In the genomic region with DNA sequence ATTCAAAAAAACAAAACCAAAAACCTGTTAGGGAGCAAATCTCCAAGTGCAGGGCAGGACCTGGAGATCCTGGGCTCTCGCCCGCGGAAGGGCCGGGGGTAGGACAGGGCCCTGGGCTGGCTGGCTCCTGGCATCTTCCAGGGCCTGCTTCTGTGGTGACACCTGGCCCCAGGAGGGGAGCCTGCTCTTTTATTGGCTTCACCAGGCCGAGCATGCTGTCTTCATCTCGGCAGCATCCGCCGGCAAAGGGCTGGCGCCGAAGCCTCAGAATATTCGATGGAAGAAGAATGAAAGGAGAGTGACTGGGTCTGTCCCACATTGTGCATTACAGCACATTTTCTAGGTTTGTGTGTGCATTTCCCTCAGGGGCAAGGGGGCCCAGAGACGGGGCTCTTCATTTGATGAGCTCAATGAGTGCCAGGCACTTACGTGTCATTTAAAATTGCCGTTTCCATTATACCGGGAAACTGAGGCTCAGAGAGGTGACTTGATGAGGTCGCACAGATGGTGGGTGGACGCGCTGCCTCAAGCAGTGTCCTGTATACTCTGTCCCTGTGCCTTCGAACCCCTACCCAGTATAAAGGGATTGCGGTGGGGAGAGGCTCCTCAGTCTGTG, we compare ENCODE assay signal across 8 cellular contexts.
DNase-seq lines count a peak whose midpoint lies in the region; ATAC-seq, FAIRE-seq and TF ChIP-seq lines count a peak whose summit lies in the region.

No MANE protein-coding gene starts in this region.

- DNase-seq in CD8-positive, alpha-beta T cell: peak in 1 of 7 experiments; percentile 48
- DNase-seq in LNCaP clone FGC (ENCODE audit: low read depth): no peak
- no peak for DNase-seq in bronchial epithelial cell (ENCODE audit: low read depth)
- peak; percentile 55 for DNase-seq in lower lobe of right lung
- DNase-seq in transverse colon: peak; percentile 22
- DNase-seq in NCI-H187 treated with DMSO at 0.1 percent for 48 hours (lab: John Stamatoyannopoulos, UW): no peak

- no peaks in the 10 kb centered on the region for H3K36me3 Mint-ChIP-seq in CD8-positive, alpha-beta T cell

- in situ Hi-C loops in transverse colon (cut with MboI; ENCODE audit: low pct_ligation_motif_present in 1 of 4, low pct_unique_long_range_greater_than_20kb in 1 of 4, low sequenced_read_pairs in 3 of 4): no loop called here

- peak overlapping the region; percentile 41 for H3K27ac Mint-ChIP-seq in CD8-positive, alpha-beta T cell

- peaks cover 14% of the 10 kb centered on the region for H3K4me1 Mint-ChIP-seq in CD8-positive, alpha-beta T cell (ENCODE audit: low read depth)

- CTCF ChIA-PET in CD8-positive, alpha-beta T cell (lab: Charles Lee): interaction anchor here (0.6 to 1.8 kb wide), 3 partner anchors 11 to 99 kb away, joined by 3 to 8 read pairs (median 3); no protein-coding TSS in a partner anchor

- no peak overlapping the region for H3K27ac ChIP-seq in CD8-positive, alpha-beta T cell (ENCODE audit: low read depth, low read length)
- H3K27ac ChIP-seq in lower lobe of right lung (peak overlapping the region; percentile 100), transverse colon (peak overlapping the region; percentile 97 to 100 (median 99))

- H3K9me3 ChIP-seq in CD8-positive, alpha-beta T cell (ENCODE audit: low read length): no peaks in the 10 kb centered on the region
- H3K9me3 ChIP-seq in lower lobe of right lung: no peaks in the 10 kb centered on the region
- no peaks in the 10 kb centered on the region for H3K9me3 ChIP-seq in transverse colon

- no peak for ATAC-seq in CD8-positive, alpha-beta T cell
- peak; percentile 6 to 24 for ATAC-seq in lower lobe of right lung
- ATAC-seq in GM21529 (IDR thresholded peaks at IDR 0.05; ENCODE audit: unreplicated experiment): no peak
- no peak for ATAC-seq in HG03039 (IDR thresholded peaks at IDR 0.05; ENCODE audit: unreplicated experiment)

- no peak for TF ChIP-seq CTCF in CD8-positive, alpha-beta T cell (IDR thresholded peaks at IDR 0.05)
- no peak for TF ChIP-seq CTCF in LNCaP clone FGC (IDR thresholded peaks at IDR 0.05; ENCODE audit: control insufficient read depth, extremely low read depth, insufficient read depth)
- TF ChIP-seq CTCF in bronchial epithelial cell (IDR thresholded peaks at IDR 0.05; ENCODE audit: insufficient read depth, low read length, severe bottlenecking): no peak
- no peak for TF ChIP-seq CTCF in lower lobe of right lung (IDR thresholded peaks at IDR 0.05)
- no peak for TF ChIP-seq CTCF in transverse colon (IDR thresholded peaks at IDR 0.05)

- intact Hi-C loops in CD8-positive, alpha-beta T cell (cut with DNase I, micrococcal nuclease): loop anchor here in 1 of 2 experiments (5.0 kb wide), 2 partner anchors 339 to 521 kb away; a partner anchor contains a TSS
- intact Hi-C loops in lower lobe of right lung (cut with DNase I) (no loop called here), transverse colon (cut with DNase I; ENCODE audit: low total_unique reads) (loop anchor here (5.0 kb wide), 2 partner anchors 69 to 596 kb away; a partner anchor contains a TSS)

- H3K27me3 ChIP-seq in CD8-positive, alpha-beta T cell (ENCODE audit: insufficient read depth, low read length): no peaks in the 10 kb centered on the region
- no peaks in the 10 kb centered on the region for H3K27me3 ChIP-seq in bronchial epithelial cell (ENCODE audit: control insufficient read depth, insufficient read depth, low read length)
- no peaks in the 10 kb centered on the region for H3K27me3 ChIP-seq in lower lobe of right lung (ENCODE audit: low read depth)
- no peaks in the 10 kb centered on the region for H3K27me3 ChIP-seq in transverse colon

- H3K36me3 ChIP-seq in CD8-positive, alpha-beta T cell (ENCODE audit: insufficient read depth, low read length): no peaks in the 10 kb centered on the region
- H3K36me3 ChIP-seq in bronchial epithelial cell (ENCODE audit: control insufficient read depth, insufficient read depth, low read length) (no peaks in the 10 kb centered on the region), lower lobe of right lung (no peaks in the 10 kb centered on the region), transverse colon (no peaks in the 10 kb centered on the region)

- no peaks in the 10 kb centered on the region for H3K9me3 Mint-ChIP-seq in CD8-positive, alpha-beta T cell

- no peak for TF ChIP-seq EP300 in transverse colon (IDR thresholded peaks at IDR 0.05; ENCODE audit: low read depth)

- H3K27me3 Mint-ChIP-seq in CD8-positive, alpha-beta T cell (ENCODE audit: low read depth): no peaks in the 10 kb centered on the region

- H3K4me1 ChIP-seq in CD8-positive, alpha-beta T cell (ENCODE audit: insufficient read depth, low read length): peaks cover 12% of the 10 kb centered on the region
- H3K4me1 ChIP-seq in lower lobe of right lung (peaks cover 9% of the 10 kb centered on the region), transverse colon (peaks cover 0 to 22% (median 10%) of the 10 kb centered on the region in 4 donors)

- POLR2A ChIA-PET in CD8-positive, alpha-beta T cell (lab: Charles Lee): interaction anchor here (0.9 to 2.6 kb wide), 5 partner anchors 24 to 73 kb away, joined by 3 to 19 read pairs (median 7); a partner anchor contains a TSS

- no peak for FAIRE-seq in bronchial epithelial cell (lab: Jason Lieb, UNC)

- TF ChIP-seq POLR2A in transverse colon (IDR thresholded peaks at IDR 0.05): no peak

- WGBS in transverse colon (ENCODE audit: low coverage in 1 of 2), 2 donors: 19% methylated on average over 20 of the region's 20 CpGs; no CpG with 5 or more reads in 1 of the 2 donors

- peak overlapping the region; percentile 90 for H3K4me3 Mint-ChIP-seq in CD8-positive, alpha-beta T cell

- peak overlapping the region; percentile 77 for H3K4me3 ChIP-seq in CD8-positive, alpha-beta T cell (ENCODE audit: low read depth, low read length)
- peak overlapping the region; percentile 59 for H3K4me3 ChIP-seq in LNCaP clone FGC (ENCODE audit: low read depth, low read length)
- peak overlapping the region; percentile 63 for H3K4me3 ChIP-seq in bronchial epithelial cell (ENCODE audit: low read depth, low read length)
- H3K4me3 ChIP-seq in lower lobe of right lung: peak overlapping the region; percentile 81
- peak overlapping the region; percentile 46 to 85 (median 65) for H3K4me3 ChIP-seq in transverse colon

Comparison
In these comparisons a context has a peak if more than half of its experiments do, and no peak if none do; other contexts are left out.
1. ATAC-seq: peak in lower lobe of right lung (2 of 2); none in CD8-positive, alpha-beta T cell (single experiment), GM21529 (single experiment) and HG03039 (single experiment).
2. DNase-seq: peak in lower lobe of right lung (single experiment) and transverse colon (single experiment); none in LNCaP clone FGC (single experiment), bronchial epithelial cell (single experiment) and NCI-H187 treated with DMSO at 0.1 percent for 48 hours (single experiment).
3. Peak in every context shown above with its lines, with median percentiles within 50 percentile points of each other: H3K4me3 ChIP-seq.